Comparison of ENCODE assay signal across 1 cellular context in genomic region chr16:1093284-1094123, GRCh38.
A peak's percentile ranks its signal among the peaks of the same experiment; 100 is the strongest.
TF ChIP-seq lines count a peak whose summit lies in the region.

No MANE protein-coding gene starts in this region.

TF ChIP-seq in HepG2, 621 proteins besides CTCF, POLR2A, EP300 and RAD21 (continued from another document and continues in another):
- peak; percentile 73; the same call in 1 of the 2 replicates for TF ChIP-seq ZNF800 (CRISPR knock-in tag; IDR thresholded peaks at IDR 0.05)
- no peak for TF ChIP-seq NFYC (CRISPR knock-in tag; IDR thresholded peaks at IDR 0.05)
- no peak for TF ChIP-seq ZNF747 (CRISPR knock-in tag; IDR thresholded peaks at IDR 0.05; ENCODE audit: borderline replicate concordance)
- no peak for TF ChIP-seq ZSCAN25 (CRISPR knock-in tag; IDR thresholded peaks at IDR 0.05)
- no peak for TF ChIP-seq MEF2D (CRISPR knock-in tag; IDR thresholded peaks at IDR 0.05)
- no peak for TF ChIP-seq TOPORS (CRISPR knock-in tag; IDR thresholded peaks at IDR 0.05)
- no peak for TF ChIP-seq ETV6 (CRISPR knock-in tag; conservative IDR thresholded peaks at IDR 0.05)
- TF ChIP-seq, protein P1, sequence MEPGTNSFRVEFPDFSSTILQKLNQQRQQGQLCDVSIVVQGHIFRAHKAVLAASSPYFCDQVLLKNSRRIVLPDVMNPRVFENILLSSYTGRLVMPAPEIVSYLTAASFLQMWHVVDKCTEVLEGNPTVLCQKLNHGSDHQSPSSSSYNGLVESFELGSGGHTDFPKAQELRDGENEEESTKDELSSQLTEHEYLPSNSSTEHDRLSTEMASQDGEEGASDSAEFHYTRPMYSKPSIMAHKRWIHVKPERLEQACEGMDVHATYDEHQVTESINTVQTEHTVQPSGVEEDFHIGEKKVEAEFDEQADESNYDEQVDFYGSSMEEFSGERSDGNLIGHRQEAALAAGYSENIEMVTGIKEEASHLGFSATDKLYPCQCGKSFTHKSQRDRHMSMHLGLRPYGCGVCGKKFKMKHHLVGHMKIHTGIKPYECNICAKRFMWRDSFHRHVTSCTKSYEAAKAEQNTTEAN (CRISPR knock-in tag; conservative IDR thresholded peaks at IDR 0.05): peak; percentile 16; the same call in 1 of the 2 replicates
- peak; percentile 93 for TF ChIP-seq ZNF777 (CRISPR knock-in tag; IDR thresholded peaks at IDR 0.05)
- no peak for TF ChIP-seq JDP2 (CRISPR knock-in tag; IDR thresholded peaks at IDR 0.05; ENCODE audit: borderline replicate concordance)
- no peak for TF ChIP-seq ZFYVE20 (CRISPR knock-in tag; IDR thresholded peaks at IDR 0.05; ENCODE audit: borderline replicate concordance, low read depth)
- peak; percentile 31; the same call in 1 of the 2 replicates for TF ChIP-seq HES4 (CRISPR knock-in tag; IDR thresholded peaks at IDR 0.05; ENCODE audit: borderline replicate concordance)
- TF ChIP-seq ZBTB4 (CRISPR knock-in tag; IDR thresholded peaks at IDR 0.05; ENCODE audit: borderline replicate concordance): no peak
- TF ChIP-seq JUND (CRISPR knock-in tag; IDR thresholded peaks at IDR 0.05): no peak
- no peak for TF ChIP-seq SCMH1 (CRISPR knock-in tag; IDR thresholded peaks at IDR 0.05; ENCODE audit: borderline replicate concordance)
- no peak for TF ChIP-seq MTF2 (CRISPR knock-in tag; IDR thresholded peaks at IDR 0.05; ENCODE audit: borderline replicate concordance)
- TF ChIP-seq FOSL2 (CRISPR knock-in tag; IDR thresholded peaks at IDR 0.05): no peak
- TF ChIP-seq LCORL (IDR thresholded peaks at IDR 0.05): no peak
- TF ChIP-seq LCORL (CRISPR knock-in tag; IDR thresholded peaks at IDR 0.05): no peak
- TF ChIP-seq, protein P2, sequence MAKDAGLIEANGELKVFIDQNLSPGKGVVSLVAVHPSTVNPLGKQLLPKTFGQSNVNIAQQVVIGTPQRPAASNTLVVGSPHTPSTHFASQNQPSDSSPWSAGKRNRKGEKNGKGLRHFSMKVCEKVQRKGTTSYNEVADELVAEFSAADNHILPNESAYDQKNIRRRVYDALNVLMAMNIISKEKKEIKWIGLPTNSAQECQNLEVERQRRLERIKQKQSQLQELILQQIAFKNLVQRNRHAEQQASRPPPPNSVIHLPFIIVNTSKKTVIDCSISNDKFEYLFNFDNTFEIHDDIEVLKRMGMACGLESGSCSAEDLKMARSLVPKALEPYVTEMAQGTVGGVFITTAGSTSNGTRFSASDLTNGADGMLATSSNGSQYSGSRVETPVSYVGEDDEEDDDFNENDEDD (CRISPR knock-in tag; IDR thresholded peaks at IDR 0.05; ENCODE audit: borderline replicate concordance): peak; percentile 55; the same call in 1 of the 2 replicates
- no peak for TF ChIP-seq SMAD9 (CRISPR knock-in tag; IDR thresholded peaks at IDR 0.05)
- no peak for TF ChIP-seq NPAS2 (CRISPR knock-in tag; IDR thresholded peaks at IDR 0.05; ENCODE audit: borderline replicate concordance)
- 0 out of 2 replicates have a peak, but pooled peaks have one; percentile 12 for TF ChIP-seq ZNF121 (CRISPR knock-in tag; IDR thresholded peaks at IDR 0.05)
- no peak; the same call in 1 of the 2 replicates for TF ChIP-seq TEAD2 (CRISPR knock-in tag; IDR thresholded peaks at IDR 0.05)
- peak; percentile 9; the same call in 1 of the 2 replicates for TF ChIP-seq ZBTB7A (CRISPR knock-in tag; IDR thresholded peaks at IDR 0.05)
- TF ChIP-seq, protein P3, sequence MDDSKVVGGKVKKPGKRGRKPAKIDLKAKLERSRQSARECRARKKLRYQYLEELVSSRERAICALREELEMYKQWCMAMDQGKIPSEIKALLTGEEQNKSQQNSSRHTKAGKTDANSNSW (CRISPR knock-in tag; IDR thresholded peaks at IDR 0.05; ENCODE audit: borderline replicate concordance): no peak
- TF ChIP-seq, protein P4, sequence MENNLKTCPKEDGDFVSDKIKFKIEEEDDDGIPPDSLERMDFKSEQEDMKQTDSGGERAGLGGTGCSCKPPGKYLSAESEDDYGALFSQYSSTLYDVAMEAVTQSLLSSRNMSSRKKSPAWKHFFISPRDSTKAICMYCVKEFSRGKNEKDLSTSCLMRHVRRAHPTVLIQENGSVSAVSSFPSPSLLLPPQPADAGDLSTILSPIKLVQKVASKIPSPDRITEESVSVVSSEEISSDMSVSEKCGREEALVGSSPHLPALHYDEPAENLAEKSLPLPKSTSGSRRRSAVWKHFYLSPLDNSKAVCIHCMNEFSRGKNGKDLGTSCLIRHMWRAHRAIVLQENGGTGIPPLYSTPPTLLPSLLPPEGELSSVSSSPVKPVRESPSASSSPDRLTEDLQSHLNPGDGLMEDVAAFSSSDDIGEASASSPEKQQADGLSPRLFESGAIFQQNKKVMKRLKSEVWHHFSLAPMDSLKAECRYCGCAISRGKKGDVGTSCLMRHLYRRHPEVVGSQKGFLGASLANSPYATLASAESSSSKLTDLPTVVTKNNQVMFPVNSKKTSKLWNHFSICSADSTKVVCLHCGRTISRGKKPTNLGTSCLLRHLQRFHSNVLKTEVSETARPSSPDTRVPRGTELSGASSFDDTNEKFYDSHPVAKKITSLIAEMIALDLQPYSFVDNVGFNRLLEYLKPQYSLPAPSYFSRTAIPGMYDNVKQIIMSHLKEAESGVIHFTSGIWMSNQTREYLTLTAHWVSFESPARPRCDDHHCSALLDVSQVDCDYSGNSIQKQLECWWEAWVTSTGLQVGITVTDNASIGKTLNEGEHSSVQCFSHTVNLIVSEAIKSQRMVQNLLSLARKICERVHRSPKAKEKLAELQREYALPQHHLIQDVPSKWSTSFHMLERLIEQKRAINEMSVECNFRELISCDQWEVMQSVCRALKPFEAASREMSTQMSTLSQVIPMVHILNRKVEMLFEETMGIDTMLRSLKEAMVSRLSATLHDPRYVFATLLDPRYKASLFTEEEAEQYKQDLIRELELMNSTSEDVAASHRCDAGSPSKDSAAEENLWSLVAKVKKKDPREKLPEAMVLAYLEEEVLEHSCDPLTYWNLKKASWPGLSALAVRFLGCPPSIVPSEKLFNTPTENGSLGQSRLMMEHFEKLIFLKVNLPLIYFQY (CRISPR knock-in tag; IDR thresholded peaks at IDR 0.05; ENCODE audit: borderline replicate concordance): no peak
- TF ChIP-seq ZSCAN31 (CRISPR knock-in tag; IDR thresholded peaks at IDR 0.05; ENCODE audit: low read depth): peak; percentile 63; the same call in 1 of the 2 replicates
- TF ChIP-seq IRX3 (CRISPR knock-in tag; IDR thresholded peaks at IDR 0.05; ENCODE audit: borderline replicate concordance, low read depth): no peak
- TF ChIP-seq CENPBD1 (CRISPR knock-in tag; IDR thresholded peaks at IDR 0.05; ENCODE audit: borderline replicate concordance, low read depth): no peak
- no peak for TF ChIP-seq GTF2F1 (IDR thresholded peaks at IDR 0.05; ENCODE audit: low read length)
- no peak for TF ChIP-seq ZNF10 (CRISPR knock-in tag; IDR thresholded peaks at IDR 0.05; ENCODE audit: borderline replicate concordance, low read depth)
- no peak; the same call in 1 of the 2 replicates for TF ChIP-seq ZNF430 (CRISPR knock-in tag; IDR thresholded peaks at IDR 0.05)
- TF ChIP-seq ZFP36 (IDR thresholded peaks at IDR 0.05; ENCODE audit: borderline replicate concordance, low read depth, low read length, partially characterized antibody): peak; percentile 3
- no peak for TF ChIP-seq ZNF724P (CRISPR knock-in tag; IDR thresholded peaks at IDR 0.05; ENCODE audit: borderline replicate concordance)
- TF ChIP-seq ZBTB7B (CRISPR knock-in tag; IDR thresholded peaks at IDR 0.05): 0 out of 2 replicates have a peak, but pooled peaks have one; percentile 16
- TF ChIP-seq ZNF562 (CRISPR knock-in tag; IDR thresholded peaks at IDR 0.05; ENCODE audit: borderline replicate concordance): no peak
- no peak for TF ChIP-seq PBX2 (CRISPR knock-in tag; IDR thresholded peaks at IDR 0.05)
- TF ChIP-seq ZNF350 (CRISPR knock-in tag; IDR thresholded peaks at IDR 0.05; ENCODE audit: borderline replicate concordance, low read depth): no peak
- TF ChIP-seq ZMYM2 (CRISPR knock-in tag; IDR thresholded peaks at IDR 0.05): peak; percentile 41; the same call in 1 of the 2 replicates
- peak; percentile 33; the same call in 1 of the 2 replicates for TF ChIP-seq MIER2 (CRISPR knock-in tag; IDR thresholded peaks at IDR 0.05)
